In genomic region chr4:183261953-183262775, GRCh38 we compare ENCODE assay signal across 9 cellular contexts. TPM values are rescaled to one million over a fixed set of nuclear protein-coding genes. Genes with fewer than 3 reads are reported as not detected.
DNase-seq lines count a peak whose midpoint lies in the region; ATAC-seq, FAIRE-seq and TF ChIP-seq lines count a peak whose summit lies in the region.
"Had no signal": no experiment of that assay in that cellular context is flagged by ENCODE, and none has a peak within 500 bp of the region (broad histone marks: within the 10 kb centered on the region; RNA-seq: fewer than 3 reads in every experiment).

No MANE protein-coding gene starts in this region.

- no peaks in the 10 kb centered on the region for H3K9me3 Mint-ChIP-seq in activated CD8-positive, alpha-beta T cell treated with anti-CD3 and anti-CD28 coated beads for 36 hours

- intact Hi-C loops in activated CD8-positive, alpha-beta T cell treated with anti-CD3 and anti-CD28 coated beads for 36 hours (cut with micrococcal nuclease), result loop anchor here (1.0 kb wide), 2 partner anchors 189 to 324 kb away; no protein-coding TSS in a partner anchor

- H3K36me3 ChIP-seq in effector memory CD4-positive, alpha-beta T cell (ENCODE audit: control insufficient read depth, insufficient read depth, low read length), result no peaks in the 10 kb centered on the region

- no peaks in the 10 kb centered on the region for H3K27me3 ChIP-seq in effector memory CD4-positive, alpha-beta T cell (replicated peaks; ENCODE audit: control insufficient read depth, insufficient read depth, low read length, poor library complexity, severe bottlenecking)

- POLR2A ChIA-PET in activated CD8-positive, alpha-beta T cell treated with anti-CD3 and anti-CD28 coated beads for 36 hours (lab: Charles Lee), result interaction anchor here (0.7 to 1.2 kb wide), 3 partner anchors 71 to 339 kb away, joined by 3 to 4 read pairs (median 4); no protein-coding TSS in a partner anchor

- H3K4me1 ChIP-seq in effector memory CD4-positive, alpha-beta T cell (ENCODE audit: control insufficient read depth, insufficient read depth, low read length, poor library complexity, severe bottlenecking), result no peaks in the 10 kb centered on the region

- no peaks in the 10 kb centered on the region for H3K36me3 Mint-ChIP-seq in activated CD8-positive, alpha-beta T cell treated with anti-CD3 and anti-CD28 coated beads for 36 hours (ENCODE audit: low read depth)

- H3K27ac ChIP-seq in effector memory CD4-positive, alpha-beta T cell (ENCODE audit: insufficient read depth, low read length, poor library complexity, severe bottlenecking), result no peak overlapping the region

- H3K4me3 ChIP-seq in effector memory CD4-positive, alpha-beta T cell (ENCODE audit: insufficient read depth, low read depth, low read length, poor library complexity, severe bottlenecking), result no peak overlapping the region

- H3K27me3 Mint-ChIP-seq in activated CD8-positive, alpha-beta T cell treated with anti-CD3 and anti-CD28 coated beads for 36 hours, result no peaks in the 10 kb centered on the region

- peak; percentile 97 for ATAC-seq in HG03354 (IDR thresholded peaks at IDR 0.05; ENCODE audit: poor library complexity, severe bottlenecking, unreplicated experiment)
- ATAC-seq in activated CD8-positive, alpha-beta T cell treated with anti-CD3 and anti-CD28 coated beads for 36 hours, result peak; percentile 98

- no peaks in the 10 kb centered on the region for H3K9me3 ChIP-seq in effector memory CD4-positive, alpha-beta T cell (ENCODE audit: control insufficient read depth, low read length)

- peak; percentile 84 for FAIRE-seq in GM19239 (lab: Jason Lieb, UNC)

- DNase-seq in C1 segment of cervical spinal cord (lab: John Stamatoyannopoulos, UW) (peak in 11 of 14 donors; percentile 4 to 72 (median 46)), GM19239 (ENCODE audit: insufficient read length, low spot score) (peak; percentile 36), NCI-H748 treated with DMSO at 0.1 percent for 48 hours (lab: John Stamatoyannopoulos, UW) (peak; percentile 27), medulla oblongata (ENCODE audit: extremely low spot score) (peak; percentile 94)
- peak; percentile 89 for DNase-seq in activated CD8-positive, alpha-beta T cell treated with anti-CD3 and anti-CD28 coated beads for 36 hours
- DNase-seq in effector memory CD4-positive, alpha-beta T cell, result peak; percentile 34 to 58 (median 51)
- DNase-seq in stimulated activated CD8-positive, alpha-beta memory T cell treated with anti-CD3 and anti-CD28 coated beads, Interleukin-15, amount 100 ng/mL, for 24 hours (ENCODE audit: low read depth), result peak; percentile 34

- TF ChIP-seq CTCF in activated CD8-positive, alpha-beta T cell treated with anti-CD3 and anti-CD28 coated beads for 36 hours (IDR thresholded peaks at IDR 0.05), result peak; percentile 82

- H3K27ac Mint-ChIP-seq in activated CD8-positive, alpha-beta T cell treated with anti-CD3 and anti-CD28 coated beads for 36 hours, result peak overlapping the region; percentile 28

- CTCF ChIA-PET in activated CD8-positive, alpha-beta T cell treated with anti-CD3 and anti-CD28 coated beads for 36 hours (lab: Charles Lee), result interaction anchor here (0.8 to 4.9 kb wide), 33 partner anchors 9 to 337 kb away, joined by 3 to 84 read pairs (median 5); partner anchors contain the start of gene WWC2

- H3K4me3 Mint-ChIP-seq in activated CD8-positive, alpha-beta T cell treated with anti-CD3 and anti-CD28 coated beads for 36 hours, result no peak overlapping the region

- H3K4me1 Mint-ChIP-seq in activated CD8-positive, alpha-beta T cell treated with anti-CD3 and anti-CD28 coated beads for 36 hours (ENCODE audit: low read depth), result peaks cover 3% of the 10 kb centered on the region

RNA-seq across cellular contexts. Expression of gene CLDN22, which starts 57.9 kb away (rescaled TPM):
- not detected for total RNA-seq in activated CD8-positive, alpha-beta T cell treated with anti-CD3 and anti-CD28 coated beads for 36 hours
- total RNA-seq: T-helper 2 cell treated with Interferon-gamma antibody and Interleukin-4, amounts not matched to agents 100 ng/mL and 5 ng/mL, for 36 hours had no signal

Comparison
In these comparisons a context has a peak if more than half of its experiments do, and no peak if none do; other contexts are left out.
1. DNase-seq: peak in every context shown above with its lines; median percentile 94 in medulla oblongata; 89 in activated CD8-positive, alpha-beta T cell treated with anti-CD3 and anti-CD28 coated beads for 36 hours; 51 in effector memory CD4-positive, alpha-beta T cell; 46 in C1 segment of cervical spinal cord; 36 in GM19239; 34 in stimulated activated CD8-positive, alpha-beta memory T cell treated with anti-CD3 and anti-CD28 coated beads, Interleukin-15, amount 100 ng/mL, for 24 hours; 27 in NCI-H748 treated with DMSO at 0.1 percent for 48 hours.